8 cellular contexts compared by ENCODE assay signal in the genomic region with DNA sequence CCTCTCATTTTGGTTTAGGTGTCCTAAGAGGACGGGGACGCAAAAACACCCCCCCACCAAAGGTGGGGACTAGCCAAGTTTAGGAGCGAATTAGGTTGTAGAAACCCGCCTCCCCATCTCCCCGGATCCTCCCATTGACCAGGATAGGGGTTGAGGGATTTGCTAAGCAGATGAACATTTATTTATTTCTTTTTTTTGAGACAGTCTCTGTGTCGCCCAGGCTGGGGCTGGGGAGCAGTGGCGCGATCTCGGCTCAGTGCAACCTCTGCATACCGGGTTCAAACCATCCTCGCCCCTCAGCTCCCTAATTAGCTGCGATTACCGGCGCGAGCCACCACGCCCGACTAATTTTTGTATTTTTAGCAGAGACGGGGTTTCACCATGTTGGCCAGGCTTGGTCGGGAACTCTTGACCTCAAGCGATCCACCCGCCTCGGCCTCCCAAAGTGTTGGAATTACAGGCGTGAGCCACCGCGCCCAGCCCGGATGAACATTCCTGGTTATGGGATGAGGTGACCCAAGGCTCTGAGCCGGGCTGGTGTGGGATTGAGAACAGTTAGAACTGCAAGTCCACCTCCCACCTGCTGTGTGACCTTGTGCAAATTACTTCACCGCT. TPM values are rescaled to one million over a fixed set of nuclear protein-coding genes. Genes with fewer than 3 reads are reported as not detected.
DNase-seq lines count a peak whose midpoint lies in the region; ATAC-seq and TF ChIP-seq lines count a peak whose summit lies in the region.

No MANE protein-coding gene starts in this region.

- peaks cover 8% of the 10 kb centered on the region for H3K36me3 ChIP-seq in CD8-positive, alpha-beta T cell (ENCODE audit: insufficient read depth, low read length)

- POLR2A ChIA-PET in CD8-positive, alpha-beta T cell (lab: Charles Lee): interaction anchor here (2.1 kb wide), 1 partner anchor 142 kb away, joined by 11 read pairs; a partner anchor contains a TSS

- intact Hi-C loops in CD8-positive, alpha-beta T cell (cut with DNase I, micrococcal nuclease): loop anchor here (1.0 to 5.0 kb wide), 6 partner anchors 47 to 823 kb away; a partner anchor contains a TSS
- intact Hi-C loops in sciatic nerve (cut with DNase I): no loop called here

- H3K27ac Mint-ChIP-seq in CD8-positive, alpha-beta T cell: peak overlapping the region; percentile 100
- H3K27ac Mint-ChIP-seq in activated naive CD8-positive, alpha-beta T cell treated with anti-CD3 and anti-CD28 coated beads for 36 hours: peak overlapping the region; percentile 99

- peak overlapping the region; percentile 98 for H3K27ac ChIP-seq in CD8-positive, alpha-beta T cell (ENCODE audit: low read depth, low read length)

- no peak for TF ChIP-seq CTCF in CD8-positive, alpha-beta T cell (IDR thresholded peaks at IDR 0.05)

- peak overlapping the region; percentile 94 for H3K4me3 ChIP-seq in CD8-positive, alpha-beta T cell (ENCODE audit: low read depth, low read length)

- peak in 1 of 7 experiments; percentile 28 for DNase-seq in CD8-positive, alpha-beta T cell
- DNase-seq in HK-2 (ENCODE audit: unreplicated experiment): peak; percentile 25
- peak; percentile 12 for DNase-seq in activated naive CD8-positive, alpha-beta T cell treated with anti-CD3 and anti-CD28 coated beads for 36 hours
- peak; percentile 39 for DNase-seq in hepatic stellate cell (ENCODE audit: low spot score)
- DNase-seq in sciatic nerve (ENCODE audit: low spot score): peak; percentile 62
- no peak for DNase-seq in globus pallidus (ENCODE audit: low spot score)
- DNase-seq in DMS153 (lab: John Stamatoyannopoulos, UW): no peak

- peaks cover 44% of the 10 kb centered on the region for H3K4me1 ChIP-seq in CD8-positive, alpha-beta T cell (ENCODE audit: insufficient read depth, low read length)

- CTCF ChIA-PET in CD8-positive, alpha-beta T cell (lab: Charles Lee): no interaction called here

- no peaks in the 10 kb centered on the region for H3K27me3 ChIP-seq in CD8-positive, alpha-beta T cell (ENCODE audit: insufficient read depth, low read length)

- H3K36me3 Mint-ChIP-seq in CD8-positive, alpha-beta T cell: peaks cover 41% of the 10 kb centered on the region
- peaks cover 41% of the 10 kb centered on the region for H3K36me3 Mint-ChIP-seq in activated naive CD8-positive, alpha-beta T cell treated with anti-CD3 and anti-CD28 coated beads for 36 hours

- H3K9me3 Mint-ChIP-seq in CD8-positive, alpha-beta T cell: no peaks in the 10 kb centered on the region
- no peaks in the 10 kb centered on the region for H3K9me3 Mint-ChIP-seq in activated naive CD8-positive, alpha-beta T cell treated with anti-CD3 and anti-CD28 coated beads for 36 hours

- peaks cover 54% of the 10 kb centered on the region for H3K4me1 Mint-ChIP-seq in CD8-positive, alpha-beta T cell (ENCODE audit: low read depth)
- H3K4me1 Mint-ChIP-seq in activated naive CD8-positive, alpha-beta T cell treated with anti-CD3 and anti-CD28 coated beads for 36 hours: peaks cover 37% of the 10 kb centered on the region

- ATAC-seq in CD8-positive, alpha-beta T cell: no peak
- ATAC-seq in sciatic nerve (no peak), GM18858 (IDR thresholded peaks at IDR 0.05; ENCODE audit: unreplicated experiment) (no peak)

- no peaks in the 10 kb centered on the region for H3K27me3 Mint-ChIP-seq in CD8-positive, alpha-beta T cell (ENCODE audit: low read depth)
- H3K27me3 Mint-ChIP-seq in activated naive CD8-positive, alpha-beta T cell treated with anti-CD3 and anti-CD28 coated beads for 36 hours: no peaks in the 10 kb centered on the region

- H3K9me3 ChIP-seq in CD8-positive, alpha-beta T cell (ENCODE audit: low read length): no peaks in the 10 kb centered on the region

- peak overlapping the region; percentile 98 for H3K4me3 Mint-ChIP-seq in CD8-positive, alpha-beta T cell
- peak overlapping the region; percentile 97 for H3K4me3 Mint-ChIP-seq in activated naive CD8-positive, alpha-beta T cell treated with anti-CD3 and anti-CD28 coated beads for 36 hours

RNA-seq across cellular contexts. Expression of a gene that starts 0.9 kb away (rescaled TPM):
- total RNA-seq in CD8-positive, alpha-beta T cell: 100 to 1,000 TPM; 186 to 188 TPM
- total RNA-seq in activated naive CD8-positive, alpha-beta T cell treated with anti-CD3 and anti-CD28 coated beads for 36 hours: 100 to 1,000 TPM; 222 to 244 TPM
- total RNA-seq in sciatic nerve: 139 TPM

RNA-seq across cellular contexts. Expression of a gene that starts 19.4 kb away (rescaled TPM):
- total RNA-seq in CD8-positive, alpha-beta T cell: 10 to 100 TPM; 17.6 to 22.1 TPM
- total RNA-seq in activated naive CD8-positive, alpha-beta T cell treated with anti-CD3 and anti-CD28 coated beads for 36 hours: 10 to 100 TPM; 10.0 to 12.0 TPM
- 19.7 TPM for total RNA-seq in sciatic nerve

RNA-seq across cellular contexts. Expression of a gene that starts 51.0 kb away (rescaled TPM):
- 1 to 10 TPM; 1.8 to 3.0 TPM for total RNA-seq in CD8-positive, alpha-beta T cell
- total RNA-seq in activated naive CD8-positive, alpha-beta T cell treated with anti-CD3 and anti-CD28 coated beads for 36 hours: 1 to 10 TPM; 9.0 to 9.5 TPM
- total RNA-seq in sciatic nerve: 12.8 TPM

Comparison
In these comparisons a context has a peak if more than half of its experiments do, and no peak if none do; other contexts are left out.
1. DNase-seq: peak in HK-2 (single experiment), activated naive CD8-positive, alpha-beta T cell treated with anti-CD3 and anti-CD28 coated beads for 36 hours (single experiment), hepatic stellate cell (single experiment) and sciatic nerve (single experiment); none in globus pallidus (single experiment) and DMS153 (single experiment).